ENCODE assay signal across 26 cellular contexts in genomic region chr9:93984860-93985259, GRCh38. TPM values are rescaled to one million over a fixed set of nuclear protein-coding genes. Genes with fewer than 3 reads are reported as not detected.
"Had no signal": no experiment of that assay in that cellular context is flagged by ENCODE, and none has a peak within 500 bp of the region (broad histone marks: within the 10 kb centered on the region; RNA-seq: fewer than 3 reads in every experiment).

No MANE protein-coding gene starts in this region.

- H3K4me1 ChIP-seq: heart right ventricle, lower lobe of right lung, pancreas, thyroid gland, upper lobe of right lung had no signal

- DNase-seq: activated CD4-positive, alpha-beta T cell treated with anti-CD3 and anti-CD28 coated beads for 36 hours; activated CD4-positive, alpha-beta T cell treated with anti-CD3 and anti-CD28 coated beads, Interleukin-2, amount 50 U/mL, for 48 hours; activated gamma-delta T cell; activated naive CD4-positive, alpha-beta T cell treated with anti-CD3 and anti-CD28 coated beads, Interleukin-2, amount 50 U/mL, for 16 hours; activated naive CD8-positive, alpha-beta T cell treated with anti-CD3 and anti-CD28 coated beads, Interleukin-2, amount 50 U/mL, for 24 hours; activated T-cell treated with anti-CD3 and anti-CD28 coated beads, Interleukin-2, amount 50 U/mL, for 72 hours; heart right ventricle; left colon; lower lobe of right lung; mesendoderm; mucosa of descending colon; nephron progenitor cell; pancreas; right cardiac atrium; stimulated activated CD4-positive, alpha-beta T cell treated with anti-CD3 and anti-CD28 coated beads, Interleukin-4, amount 100 ng/mL, for 24 hours; stimulated activated naive CD4-positive, alpha-beta T cell treated with Interleukin-2 at 50 U/mL for 16 hours; thyroid gland; upper lobe of right lung; WERI-Rb-1 had no signal

- H3K9me3 ChIP-seq: mucosa of descending colon, pancreas, thyroid gland, upper lobe of right lung had no signal

- H3K27me3 ChIP-seq: pancreas, thyroid gland, upper lobe of right lung had no signal

- H3K27ac ChIP-seq: epithelial cell of prostate, heart right ventricle, lower lobe of right lung, pancreas, thyroid gland, upper lobe of right lung, WERI-Rb-1 had no signal

- H3K36me3 ChIP-seq: heart right ventricle, lower lobe of right lung, pancreas, thyroid gland, upper lobe of right lung, WERI-Rb-1 had no signal

- H3K4me3 ChIP-seq: heart right ventricle, lower lobe of right lung, mucosa of descending colon, pancreas, thyroid gland, upper lobe of right lung had no signal

- FAIRE-seq: keratinocyte, pancreas had no signal

RNA-seq across cellular contexts. Expression of gene BARX1, which starts 29.7 kb away (rescaled TPM):
- total RNA-seq: cerebellum; fibroblast of villous mesenchyme; lower lobe of right lung; pulmonary artery endothelial cell; right cardiac atrium; subcutaneous adipose tissue; T-helper 2 cell treated with Interferon-gamma antibody and Interleukin-4, amounts not matched to agents 100 ng/mL and 5 ng/mL, for 36 hours; upper lobe of right lung had no signal
- polyA plus RNA-seq: keratinocyte, right cardiac atrium had no signal
